Comparison of ENCODE assay signal across 16 cellular contexts in the genomic region with DNA sequence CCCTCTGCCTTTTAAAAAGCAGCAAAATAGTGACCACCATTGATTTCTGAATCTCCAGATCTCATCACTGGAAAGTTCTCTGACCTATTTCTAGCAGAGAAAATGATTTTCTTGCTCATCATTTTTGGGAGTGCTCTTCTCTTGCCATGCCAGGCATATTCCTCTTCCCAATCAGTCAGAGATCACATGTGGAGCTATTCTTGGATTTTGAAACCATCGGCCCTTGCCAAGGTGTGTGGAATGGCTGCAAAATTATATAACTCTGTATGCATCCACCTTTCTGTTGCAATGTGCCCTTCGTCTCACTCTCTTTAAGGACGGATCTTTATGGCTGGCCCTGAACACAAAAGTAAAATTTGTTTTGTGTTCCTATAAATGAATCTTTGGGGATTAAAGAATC.
"Had no signal": no experiment of that assay in that cellular context is flagged by ENCODE, and none has a peak within 500 bp of the region (broad histone marks: within the 10 kb centered on the region; RNA-seq: fewer than 3 reads in every experiment).

No MANE protein-coding gene starts in this region.

- DNase-seq: esophagus squamous epithelium; foreskin keratinocyte; islet precursor cell; mammary epithelial cell; naive thymus-derived CD4-positive, alpha-beta T cell; nephron progenitor cell; psoas muscle; retina; small intestine; stimulated activated CD4-positive, alpha-beta T cell treated with anti-CD3 and anti-CD28 coated beads, Interleukin-12 subunit alpha, Interleukin-12 subunit beta, amount 100 ng/mL, for 4 hours; stimulated activated naive CD4-positive, alpha-beta T cell; stomach; transverse colon had no signal

- H3K36me3 ChIP-seq: esophagus squamous epithelium, neutrophil, stomach, thoracic aorta, transverse colon had no signal

- FAIRE-seq: colon, small intestine had no signal

- H3K9me3 ChIP-seq: esophagus squamous epithelium, neutrophil, psoas muscle, stomach, thoracic aorta, transverse colon had no signal

- ATAC-seq: foreskin keratinocyte; naive thymus-derived CD4-positive, alpha-beta T cell; psoas muscle had no signal

- H3K27ac ChIP-seq: esophagus squamous epithelium, foreskin keratinocyte, neutrophil, psoas muscle, stomach, thoracic aorta, transverse colon had no signal

- H3K27me3 ChIP-seq: esophagus squamous epithelium, neutrophil, stomach, transverse colon had no signal

- H3K4me1 ChIP-seq: foreskin keratinocyte had no signal

- H3K4me3 ChIP-seq: esophagus squamous epithelium, psoas muscle, stomach, thoracic aorta, transverse colon had no signal
